ENCODE assay signal across 8 cellular contexts in genomic region chr1:153727463-153728304, GRCh38. TPM values are rescaled to one million over a fixed set of nuclear protein-coding genes. Genes with fewer than 3 reads are reported as not detected.
DNase-seq lines count a peak whose midpoint lies in the region; ATAC-seq and TF ChIP-seq lines count a peak whose summit lies in the region.

A gene with protein sequence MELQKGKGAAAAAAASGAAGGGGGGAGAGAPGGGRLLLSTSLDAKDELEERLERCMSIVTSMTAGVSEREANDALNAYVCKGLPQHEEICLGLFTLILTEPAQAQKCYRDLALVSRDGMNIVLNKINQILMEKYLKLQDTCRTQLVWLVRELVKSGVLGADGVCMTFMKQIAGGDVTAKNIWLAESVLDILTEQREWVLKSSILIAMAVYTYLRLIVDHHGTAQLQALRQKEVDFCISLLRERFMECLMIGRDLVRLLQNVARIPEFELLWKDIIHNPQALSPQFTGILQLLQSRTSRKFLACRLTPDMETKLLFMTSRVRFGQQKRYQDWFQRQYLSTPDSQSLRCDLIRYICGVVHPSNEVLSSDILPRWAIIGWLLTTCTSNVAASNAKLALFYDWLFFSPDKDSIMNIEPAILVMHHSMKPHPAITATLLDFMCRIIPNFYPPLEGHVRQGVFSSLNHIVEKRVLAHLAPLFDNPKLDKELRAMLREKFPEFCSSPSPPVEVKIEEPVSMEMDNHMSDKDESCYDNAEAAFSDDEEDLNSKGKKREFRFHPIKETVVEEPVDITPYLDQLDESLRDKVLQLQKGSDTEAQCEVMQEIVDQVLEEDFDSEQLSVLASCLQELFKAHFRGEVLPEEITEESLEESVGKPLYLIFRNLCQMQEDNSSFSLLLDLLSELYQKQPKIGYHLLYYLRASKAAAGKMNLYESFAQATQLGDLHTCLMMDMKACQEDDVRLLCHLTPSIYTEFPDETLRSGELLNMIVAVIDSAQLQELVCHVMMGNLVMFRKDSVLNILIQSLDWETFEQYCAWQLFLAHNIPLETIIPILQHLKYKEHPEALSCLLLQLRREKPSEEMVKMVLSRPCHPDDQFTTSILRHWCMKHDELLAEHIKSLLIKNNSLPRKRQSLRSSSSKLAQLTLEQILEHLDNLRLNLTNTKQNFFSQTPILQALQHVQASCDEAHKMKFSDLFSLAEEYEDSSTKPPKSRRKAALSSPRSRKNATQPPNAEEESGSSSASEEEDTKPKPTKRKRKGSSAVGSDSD (plus strand): TSS chr1:153728050. CDS start chr1:153728635, 585 bp downstream.

- intact Hi-C loops in testis (cut with DNase I; ENCODE audit: low total_unique reads), result no loop called here

- H3K9me3 ChIP-seq in testis, result no peaks in the 10 kb centered on the region

- H3K27me3 Mint-ChIP-seq in activated naive CD8-positive, alpha-beta T cell, result no peaks in the 10 kb centered on the region

- whole genome bisulfite sequencing in testis, 2 donors, result 0 to 1% methylated on average over 19 to 49 of the region's 49 CpGs

- peak within 1 kb of the TSS; percentile 92 for H3K4me3 Mint-ChIP-seq in activated naive CD8-positive, alpha-beta T cell

- H3K27ac ChIP-seq in testis, result peak within 1 kb of the TSS; percentile 86 to 98

- H3K4me1 ChIP-seq in testis, result peaks cover 23% of the 10 kb centered on the region

- H3K4me3 ChIP-seq in testis, result peak within 1 kb of the TSS; percentile 74 to 79

- peak; percentile 10 for TF ChIP-seq POLR2A in testis (IDR thresholded peaks at IDR 0.05)

- no peaks in the 10 kb centered on the region for H3K36me3 ChIP-seq in testis (ENCODE audit: low read depth, missing control alignments)

- H3K4me1 Mint-ChIP-seq in activated naive CD8-positive, alpha-beta T cell (ENCODE audit: low read depth), result peaks cover 33% of the 10 kb centered on the region

- no peaks in the 10 kb centered on the region for H3K9me3 Mint-ChIP-seq in activated naive CD8-positive, alpha-beta T cell (ENCODE audit: low read depth)

- ATAC-seq in HG02623 (IDR thresholded peaks at IDR 0.05; ENCODE audit: unreplicated experiment) (peak; percentile 92), omental fat pad (ENCODE audit: low FRiP score) (peak; percentile 100)

- H3K27me3 ChIP-seq in testis, result no peaks in the 10 kb centered on the region

- DNase-seq in GM10266 (ENCODE audit: extremely low spot score) (peak; percentile 96), NCI-H1105 (lab: John Stamatoyannopoulos, UW) (peak; percentile 100), SKM-1 treated with dmso at 0.1 percent for 144 hours (lab: John Stamatoyannopoulos, UW; ENCODE audit: unreplicated experiment) (peak; percentile 100), glomerular visceral epithelial cell (ENCODE audit: extremely low spot score) (peak; percentile 100), omental fat pad (ENCODE audit: low spot score) (peak; percentile 94), testis (peak; percentile 100)

- TF ChIP-seq CTCF in GM10266 (IDR thresholded peaks at IDR 0.05; ENCODE audit: control insufficient read depth, insufficient read depth, low read depth, missing control alignments) (no peak), omental fat pad (IDR thresholded peaks at IDR 0.05) (no peak), testis (IDR thresholded peaks at IDR 0.05) (no peak)

- H3K27ac Mint-ChIP-seq in activated naive CD8-positive, alpha-beta T cell, result peak within 1 kb of the TSS; percentile 95

- peaks cover 3% of the 10 kb centered on the region for H3K36me3 Mint-ChIP-seq in activated naive CD8-positive, alpha-beta T cell

RNA-seq across cellular contexts. Expression of the gene that starts here (rescaled TPM):
- total RNA-seq in omental fat pad (10 to 100 TPM; 28.6 to 65.3 (median 34.8) TPM), testis (100 to 1,000 TPM; 113 to 121 TPM)
- 66.1 TPM for polyA plus RNA-seq in testis (ENCODE audit: insufficient read depth, low read depth, low replicate concordance)

Comparison
In these comparisons a context has a peak if more than half of its experiments do, and no peak if none do; other contexts are left out.
1. Peak in every context shown above with its lines: DNase-seq, ATAC-seq, H3K4me3 ChIP-seq and H3K27ac ChIP-seq.